In genomic region chr1:93617670-93618488, GRCh38 we compare ENCODE assay signal across 8 cellular contexts.
DNase-seq lines count a peak whose midpoint lies in the region; ATAC-seq and TF ChIP-seq lines count a peak whose summit lies in the region.
"Had no signal": no experiment of that assay in that cellular context is flagged by ENCODE, and none has a peak within 500 bp of the region (broad histone marks: within the 10 kb centered on the region; RNA-seq: fewer than 3 reads in every experiment).

No MANE protein-coding gene starts in this region.

- H3K4ac ChIP-seq in IMR-90 (ENCODE audit: low read depth, low read length) = peak overlapping the region; percentile 51

- H3K9ac ChIP-seq in IMR-90 (ENCODE audit: low read depth, low read length) (no peak overlapping the region), adipocyte (ENCODE audit: low read length) (peak overlapping the region; percentile 20)

- dilution Hi-C loops in IMR-90 (cut with HindIII; ENCODE audit: low sequenced_read_pairs, unreplicated experiment) = no loop called here

- TF ChIP-seq CTCF in IMR-90 (conservative IDR thresholded peaks at IDR 0.05; ENCODE audit: low read depth, low read length) (no peak), left lung (IDR thresholded peaks at IDR 0.05) (no peak)

- peak overlapping the region in 1 of 2 experiments; percentile 39; a peak in 1 of 4 replicates for H4K8ac ChIP-seq in IMR-90 (ENCODE audit: low read depth in 2 of 2, low read length in 2 of 2)

- no peak overlapping the region for H2BK20ac ChIP-seq in IMR-90 (ENCODE audit: low read depth, low read length)

- H4K91ac ChIP-seq in IMR-90 (ENCODE audit: insufficient read depth, low read depth, low read length) = peak overlapping the region; percentile 53; the same call in 1 of the 2 replicates

- peak overlapping the region; percentile 81; the same call in 1 of the 2 replicates for H3K23ac ChIP-seq in IMR-90 (ENCODE audit: low read depth, low read length)

- H3K9me1 ChIP-seq in IMR-90 (ENCODE audit: insufficient read depth, low read length) = peaks cover 60% of the 10 kb centered on the region

- POLR2A ChIA-PET in IMR-90 (lab: Charles Lee; ENCODE audit: unreplicated experiment) = interaction anchor here (0.6 kb wide), 1 partner anchor 37 kb away, joined by 3 read pairs; no protein-coding TSS in a partner anchor

- DNase-seq in IMR-90 = no peak
- no peak for DNase-seq in adipocyte (ENCODE audit: low read depth)
- no peak for DNase-seq in left lung
- DNase-seq in NCI-H748 treated with DMSO at 0.1 percent for 48 hours (lab: John Stamatoyannopoulos, UW) = no peak
- DNase-seq in medulla oblongata (ENCODE audit: extremely low spot score) = no peak

- 0 out of 3 replicates have a peak overlapping the region, but pooled peaks have one; percentile 49 for H2BK15ac ChIP-seq in IMR-90 (ENCODE audit: low read depth, low read length)

- H2BK5ac ChIP-seq in IMR-90 (ENCODE audit: low read depth, low read length, poor library complexity, severe bottlenecking) = no peak overlapping the region

- no peak overlapping the region for H3K4me2 ChIP-seq in IMR-90 (ENCODE audit: low read depth, low read length)

- no peak overlapping the region for H2BK120ac ChIP-seq in IMR-90 (ENCODE audit: low read depth, low read length)

- BruUV-seq in IMR-90 (replicated peaks; lab: Mats Ljungman, UMichigan) = no TSS peak

- peak overlapping the region; percentile 24; the same call in 1 of the 2 replicates for H3K14ac ChIP-seq in IMR-90 (replicated peaks; ENCODE audit: low read depth, low read length)

- ATAC-seq in IMR-90 (ENCODE audit: low read depth) (no peak), left lung (peak; percentile 8), GM21528 (IDR thresholded peaks at IDR 0.05; ENCODE audit: low FRiP score, unreplicated experiment) (no peak)

- no peak overlapping the region for H3K56ac ChIP-seq in IMR-90 (ENCODE audit: extremely low read depth, insufficient read depth, low read length)

- H4K5ac ChIP-seq in IMR-90 (ENCODE audit: low read depth, low read length) = no peak overlapping the region

- H4K20me1 ChIP-seq in IMR-90 (ENCODE audit: insufficient read depth, low read length) = peaks cover 94% of the 10 kb centered on the region

- no peak overlapping the region for H2AFZ ChIP-seq in IMR-90 (replicated peaks; ENCODE audit: low read length, poor library complexity)

- TF ChIP-seq RAD21 in IMR-90 (IDR thresholded peaks at IDR 0.05; ENCODE audit: low read length) = no peak

- H3K36me3 ChIP-seq in IMR-90 (ENCODE audit: control insufficient read depth, insufficient read depth, low read length) (peaks cover 2% of the 10 kb centered on the region; the same call in 1 of the 2 replicates), adipocyte (ENCODE audit: control insufficient read depth, insufficient read depth, low read length, severe bottlenecking) (no peaks in the 10 kb centered on the region), left lung (no peaks in the 10 kb centered on the region)
- H3K36me3 ChIP-seq: HAP-1 had no signal

- peak overlapping the region; percentile 52; the same call in 1 of the 2 replicates for H2AK5ac ChIP-seq in IMR-90 (ENCODE audit: low read depth, low read length)

- H3K27me3 ChIP-seq in IMR-90 (ENCODE audit: control insufficient read depth, insufficient read depth, low read length) = no peaks in the 10 kb centered on the region
- H3K27me3 ChIP-seq in adipocyte (replicated peaks; ENCODE audit: control insufficient read depth, insufficient read depth, low read length) = no peaks in the 10 kb centered on the region
- no peaks in the 10 kb centered on the region for H3K27me3 ChIP-seq in left lung

- H3K79me1 ChIP-seq in IMR-90 (ENCODE audit: low read depth in 1 of 2, low read length in 2 of 2) = peaks cover 57 to 93% of the 10 kb centered on the region in 2 experiments

- H3K9me3 ChIP-seq in IMR-90 (ENCODE audit: control insufficient read depth, insufficient read depth, low read length) (no peaks in the 10 kb centered on the region), adipocyte (ENCODE audit: control insufficient read depth, low read length) (no peaks in the 10 kb centered on the region), left lung (no peaks in the 10 kb centered on the region)
- H3K9me3 ChIP-seq: HAP-1 had no signal

- H3K27ac ChIP-seq in IMR-90 (ENCODE audit: insufficient read depth, low read length) (no peak overlapping the region), left lung (peak overlapping the region in 1 of 2 donors; percentile 45), temporal lobe (ENCODE audit: low read depth, low read length) (peak overlapping the region; percentile 46)

- H3K4me3 ChIP-seq in IMR-90 (ENCODE audit: insufficient read depth, low read depth, low read length) (no peak overlapping the region), adipocyte (ENCODE audit: low read length) (no peak overlapping the region), left lung (no peak overlapping the region)
- H3K4me3 ChIP-seq: HAP-1 had no signal

- H3K4me1 ChIP-seq in IMR-90 (ENCODE audit: control insufficient read depth, insufficient read depth, low read length) = peaks cover 48% of the 10 kb centered on the region
- H3K4me1 ChIP-seq in adipocyte (ENCODE audit: control insufficient read depth, insufficient read depth, low read length) = peaks cover 79% of the 10 kb centered on the region
- peaks cover 26 to 43% of the 10 kb centered on the region in 2 donors for H3K4me1 ChIP-seq in left lung

- intact Hi-C loops in IMR-90 (cut with micrococcal nuclease) = no loop called here
- intact Hi-C loops in left lung (cut with DNase I) = no loop called here

- no peak for TF ChIP-seq POLR2A in IMR-90 (IDR thresholded peaks at IDR 0.05; ENCODE audit: low read depth, low read length)

- no peak overlapping the region for H3K18ac ChIP-seq in IMR-90 (ENCODE audit: low read depth, low read length)

- in situ Hi-C loops in IMR-90 (cut with MboI; ENCODE audit: low sequenced_read_pairs) = loop anchor here (10.0 kb wide), 1 partner anchor 313 kb away; no protein-coding TSS in a partner anchor

- peak overlapping the region; percentile 37 for H2AK9ac ChIP-seq in IMR-90 (replicated peaks; ENCODE audit: low read depth, low read length, poor library complexity)

- CTCF ChIA-PET in IMR-90 (lab: Yijun Ruan, JAX) = interaction anchor here (1.5 kb wide), 1 partner anchor 199 kb away, joined by 3 read pairs; no protein-coding TSS in a partner anchor

- WGBS in IMR-90 (ENCODE audit: extremely low coverage in 2 of 2, insufficient read length in 1 of 2), 2 experiments = 79% methylated on average over 2 of the region's 10 CpGs; no CpG with 5 or more reads in 1 of the 2 experiments

TF ChIP-seq in IMR-90, 13 proteins besides CTCF, POLR2A, EP300 and RAD21:
- no peak for TF ChIP-seq MAZ (IDR thresholded peaks at IDR 0.05; ENCODE audit: borderline replicate concordance, low read depth, low read length)
- no peak for TF ChIP-seq RCOR1 (IDR thresholded peaks at IDR 0.05; ENCODE audit: insufficient replicate concordance, low read length)
- TF ChIP-seq ELK1 (IDR thresholded peaks at IDR 0.05; ENCODE audit: borderline replicate concordance, low read depth, low read length) = no peak
- no peak for TF ChIP-seq FOS (IDR thresholded peaks at IDR 0.05; ENCODE audit: low read depth, low read length)
- TF ChIP-seq SMC3 (IDR thresholded peaks at IDR 0.05; ENCODE audit: low read depth, low read length) = no peak
- no peak for TF ChIP-seq MXI1 (IDR thresholded peaks at IDR 0.05; ENCODE audit: borderline replicate concordance, low read depth, low read length)
- no peak for TF ChIP-seq BHLHE40 (IDR thresholded peaks at IDR 0.05; ENCODE audit: low read depth, low read length)
- TF ChIP-seq CEBPB (IDR thresholded peaks at IDR 0.05; ENCODE audit: low read depth, low read length) = no peak
- no peak for TF ChIP-seq USF2 (IDR thresholded peaks at IDR 0.05; ENCODE audit: low read depth, low read length)
- TF ChIP-seq MAFK (IDR thresholded peaks at IDR 0.05; ENCODE audit: low read depth, low read length) = no peak
- no peak for TF ChIP-seq RFX5 (IDR thresholded peaks at IDR 0.05; ENCODE audit: low read depth, low read length)
- TF ChIP-seq CHD1 (IDR thresholded peaks at IDR 0.05; ENCODE audit: low read depth, low read length) = no peak
- TF ChIP-seq NFE2L2 (IDR thresholded peaks at IDR 0.05; ENCODE audit: low read depth, low read length) = no peak
